Comparison of ENCODE assay signal across 1 cellular context in the genomic region with DNA sequence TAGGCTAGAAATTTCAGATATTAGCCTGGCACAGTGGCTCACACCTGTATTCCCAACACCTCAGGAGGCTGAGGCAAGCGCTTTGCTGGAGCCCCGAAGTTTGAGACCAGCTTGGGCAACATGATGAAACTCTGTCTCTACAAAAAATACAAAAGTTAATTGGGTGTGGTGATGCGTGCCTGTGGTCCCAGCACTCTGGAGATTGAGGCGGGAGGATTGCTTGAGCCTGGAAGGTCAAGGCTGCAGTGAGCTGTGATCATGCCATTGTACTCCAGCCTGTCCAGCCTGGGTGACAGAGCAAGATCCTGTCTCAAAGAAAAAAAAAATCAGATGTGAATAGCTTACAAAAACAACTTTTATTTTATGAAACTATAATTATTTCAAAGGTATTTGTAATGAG.
TF ChIP-seq lines count a peak whose summit lies in the region.

No MANE protein-coding gene starts in this region.

TF ChIP-seq in IMR-90, 13 proteins besides CTCF, POLR2A, EP300 and RAD21:
- TF ChIP-seq MAZ (IDR thresholded peaks at IDR 0.05; ENCODE audit: borderline replicate concordance, low read depth, low read length): no peak
- TF ChIP-seq NFE2L2 (IDR thresholded peaks at IDR 0.05; ENCODE audit: low read depth, low read length): no peak
- no peak for TF ChIP-seq RFX5 (IDR thresholded peaks at IDR 0.05; ENCODE audit: low read depth, low read length)
- no peak for TF ChIP-seq MAFK (IDR thresholded peaks at IDR 0.05; ENCODE audit: low read depth, low read length)
- no peak for TF ChIP-seq MXI1 (IDR thresholded peaks at IDR 0.05; ENCODE audit: borderline replicate concordance, low read depth, low read length)
- TF ChIP-seq USF2 (IDR thresholded peaks at IDR 0.05; ENCODE audit: low read depth, low read length): no peak
- TF ChIP-seq SMC3 (IDR thresholded peaks at IDR 0.05; ENCODE audit: low read depth, low read length): no peak
- no peak for TF ChIP-seq CEBPB (IDR thresholded peaks at IDR 0.05; ENCODE audit: low read depth, low read length)
- no peak for TF ChIP-seq CHD1 (IDR thresholded peaks at IDR 0.05; ENCODE audit: low read depth, low read length)
- TF ChIP-seq RCOR1 (IDR thresholded peaks at IDR 0.05; ENCODE audit: insufficient replicate concordance, low read length): no peak
- TF ChIP-seq FOS (IDR thresholded peaks at IDR 0.05; ENCODE audit: low read depth, low read length): no peak
